Comparison of ENCODE assay signal across 1 cellular context in the genomic region with DNA sequence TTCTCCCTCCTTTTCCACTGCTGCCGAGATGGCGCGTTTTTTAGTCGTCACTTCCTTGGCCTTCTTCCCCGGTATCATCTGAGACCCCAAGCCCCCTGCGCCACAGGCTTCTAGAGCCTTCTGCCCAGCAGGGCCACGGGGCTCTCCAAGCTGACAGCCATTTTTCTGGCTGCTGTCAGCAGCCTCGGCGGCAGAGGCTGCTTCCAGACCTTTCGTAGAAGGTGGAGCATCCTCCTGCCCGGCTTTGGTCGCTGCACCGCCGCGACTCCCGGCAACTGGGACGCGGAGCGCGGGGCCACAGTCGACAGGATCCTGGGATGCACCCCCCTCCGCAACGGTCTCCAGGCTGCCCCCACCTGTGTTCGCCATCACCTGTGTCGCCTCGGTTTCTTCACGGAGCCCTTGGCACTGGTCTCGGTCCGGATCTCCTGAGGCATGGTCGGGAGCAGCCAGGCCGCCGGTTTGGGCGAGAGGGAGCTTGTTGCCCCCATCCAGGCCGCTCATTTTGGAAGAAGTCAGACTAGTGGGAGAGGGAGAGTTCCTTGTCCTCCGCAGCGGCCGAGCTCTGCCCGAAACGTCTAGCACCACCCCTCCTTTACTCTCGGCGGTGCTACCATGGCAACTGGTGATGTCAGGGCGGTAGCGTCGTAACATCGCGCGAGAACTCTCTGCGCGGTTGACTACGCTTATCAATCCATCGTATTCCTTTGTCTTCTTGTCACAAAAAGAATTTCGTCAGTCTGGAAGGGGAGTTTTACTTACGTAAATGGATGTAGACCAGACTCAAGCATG.
TF ChIP-seq lines count a peak whose summit lies in the region.

A gene (minus strand): TSS at position 571 of the 792 bp plus-strand sequence. CDS start 67 bp downstream, at position 504.

TF ChIP-seq in K562, 482 proteins besides CTCF, POLR2A, EP300 and RAD21 (continued from another document and continues in another):
- TF ChIP-seq, protein P1, sequence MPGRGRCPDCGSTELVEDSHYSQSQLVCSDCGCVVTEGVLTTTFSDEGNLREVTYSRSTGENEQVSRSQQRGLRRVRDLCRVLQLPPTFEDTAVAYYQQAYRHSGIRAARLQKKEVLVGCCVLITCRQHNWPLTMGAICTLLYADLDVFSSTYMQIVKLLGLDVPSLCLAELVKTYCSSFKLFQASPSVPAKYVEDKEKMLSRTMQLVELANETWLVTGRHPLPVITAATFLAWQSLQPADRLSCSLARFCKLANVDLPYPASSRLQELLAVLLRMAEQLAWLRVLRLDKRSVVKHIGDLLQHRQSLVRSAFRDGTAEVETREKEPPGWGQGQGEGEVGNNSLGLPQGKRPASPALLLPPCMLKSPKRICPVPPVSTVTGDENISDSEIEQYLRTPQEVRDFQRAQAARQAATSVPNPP (IDR thresholded peaks at IDR 0.05; ENCODE audit: borderline replicate concordance, insufficient read depth, insufficient read length): no peak
- TF ChIP-seq KDM2B (CRISPR knock-in tag; IDR thresholded peaks at IDR 0.05) (no peak), TAF15 (IDR thresholded peaks at IDR 0.05; ENCODE audit: low read depth, low read length) (no peak), NCOA4 (IDR thresholded peaks at IDR 0.05; ENCODE audit: partially characterized antibody) (no peak), ZNF76 (CRISPR knock-in tag; IDR thresholded peaks at IDR 0.05; ENCODE audit: borderline replicate concordance) (no peak), LCOR (CRISPR knock-in tag; IDR thresholded peaks at IDR 0.05) (0 out of 2 replicates have a peak, but pooled peaks have one; percentile 55), ZNF668 (CRISPR knock-in tag; IDR thresholded peaks at IDR 0.05) (no peak), ZNF239 (CRISPR knock-in tag; IDR thresholded peaks at IDR 0.05) (no peak), PHB (CRISPR knock-in tag; IDR thresholded peaks at IDR 0.05) (no peak), ZNF444 (CRISPR knock-in tag; IDR thresholded peaks at IDR 0.05) (no peak), ZNF57 (CRISPR knock-in tag; IDR thresholded peaks at IDR 0.05) (no peak), BDP1 (IDR thresholded peaks at IDR 0.05; ENCODE audit: insufficient read depth, insufficient read length) (no peak), ZNF217 (CRISPR knock-in tag; IDR thresholded peaks at IDR 0.05) (no peak), PRMT5 (CRISPR knock-in tag; IDR thresholded peaks at IDR 0.05) (no peak), PRPF4 (IDR thresholded peaks at IDR 0.05; ENCODE audit: insufficient read depth, low read depth, low read length, poor library complexity, severe bottlenecking) (no peak), SMAD1 (IDR thresholded peaks at IDR 0.05; ENCODE audit: low read depth, low read length, partially characterized antibody) (no peak), ZNF282 (CRISPR knock-in tag; IDR thresholded peaks at IDR 0.05) (no peak), ETV5 (CRISPR knock-in tag; IDR thresholded peaks at IDR 0.05; ENCODE audit: low read depth) (no peak), OTX1 (CRISPR knock-in tag; IDR thresholded peaks at IDR 0.05) (0 out of 2 replicates have a peak, but pooled peaks have one; percentile 70), CCAR2 (IDR thresholded peaks at IDR 0.05; ENCODE audit: low read depth, low read length) (no peak), POLR3A (IDR thresholded peaks at IDR 0.05; ENCODE audit: borderline replicate concordance, extremely low read depth, insufficient read depth, insufficient read length) (no peak), STAT5B (CRISPR knock-in tag; IDR thresholded peaks at IDR 0.05) (no peak), ZNF583 (CRISPR knock-in tag; IDR thresholded peaks at IDR 0.05) (0 out of 2 replicates have a peak, but pooled peaks have one; percentile 13), DIDO1 (tag; IDR thresholded peaks at IDR 0.05; ENCODE audit: low read depth) (0 out of 2 replicates have a peak, but pooled peaks have one; percentile 26), XRCC4 (IDR thresholded peaks at IDR 0.05; ENCODE audit: extremely low read depth, insufficient read depth, insufficient read length) (no peak), TAF1 (IDR thresholded peaks at IDR 0.05; ENCODE audit: control insufficient read depth, extremely low read depth, insufficient read depth, low read length, severe bottlenecking) (peak; percentile 52), RBM15 (IDR thresholded peaks at IDR 0.05; ENCODE audit: insufficient read depth, low read length) (no peak), HDAC1 (IDR thresholded peaks at IDR 0.05) (no peak; a peak in 1 of 4 replicates), ZNF778 (CRISPR knock-in tag; IDR thresholded peaks at IDR 0.05) (no peak), KAT8 (IDR thresholded peaks at IDR 0.05; ENCODE audit: low read depth) (no peak), SNRNP70 (optimal IDR thresholded peaks at IDR 0.05; ENCODE audit: low read depth, low read length) (no peak), NRF1 (conservative IDR thresholded peaks at IDR 0.05 in 1 of 2, IDR thresholded peaks at IDR 0.05 in 1 of 2) (peak; percentile 77 to 80), ARID2 (IDR thresholded peaks at IDR 0.05) (no peak), PHF20 (IDR thresholded peaks at IDR 0.05; ENCODE audit: partially characterized antibody) (peak; percentile 93), BCOR (IDR thresholded peaks at IDR 0.05) (no peak), FOXA3 (CRISPR knock-in tag; conservative IDR thresholded peaks at IDR 0.05 in 1 of 2, IDR thresholded peaks at IDR 0.05 in 1 of 2) (no peak), TCF7 (IDR thresholded peaks at IDR 0.05; ENCODE audit: borderline replicate concordance) (no peak), SPI1 (IDR thresholded peaks at IDR 0.05; ENCODE audit: borderline replicate concordance, low read depth, low read length) (no peak), ZNF384 (IDR thresholded peaks at IDR 0.05; ENCODE audit: low read depth, low read length) (no peak), ZNF263 (CRISPR knock-in tag; IDR thresholded peaks at IDR 0.05; ENCODE audit: borderline replicate concordance) (no peak), JUN (IDR thresholded peaks at IDR 0.05; ENCODE audit: borderline replicate concordance, low read depth, low read length) (peak; percentile 44; the same call in 1 of the 2 replicates), JUN (CRISPR knock-in tag; IDR thresholded peaks at IDR 0.05; ENCODE audit: borderline replicate concordance) (no peak), LEF1 (IDR thresholded peaks at IDR 0.05) (no peak), ZNF133 (CRISPR knock-in tag; IDR thresholded peaks at IDR 0.05) (no peak), ZBTB1 (CRISPR knock-in tag; IDR thresholded peaks at IDR 0.05; ENCODE audit: borderline replicate concordance, low read depth) (no peak), ZNF354B (CRISPR knock-in tag; IDR thresholded peaks at IDR 0.05) (no peak), HCFC1 (IDR thresholded peaks at IDR 0.05; ENCODE audit: low read depth, low read length) (no peak; the same call in 1 of the 2 replicates), ESRRA (IDR thresholded peaks at IDR 0.05; ENCODE audit: borderline replicate concordance, low read depth) (no peak), FOXK1 (CRISPR knock-in tag; IDR thresholded peaks at IDR 0.05; ENCODE audit: borderline replicate concordance) (no peak), MYC (IDR thresholded peaks at IDR 0.05; ENCODE audit: low read depth, low read length) (peak; percentile 11; the same call in 1 of the 2 replicates), MYC (CRISPR knock-in tag; IDR thresholded peaks at IDR 0.05; ENCODE audit: borderline replicate concordance, low read depth) (no peak)
- TF ChIP-seq, protein P2, sequence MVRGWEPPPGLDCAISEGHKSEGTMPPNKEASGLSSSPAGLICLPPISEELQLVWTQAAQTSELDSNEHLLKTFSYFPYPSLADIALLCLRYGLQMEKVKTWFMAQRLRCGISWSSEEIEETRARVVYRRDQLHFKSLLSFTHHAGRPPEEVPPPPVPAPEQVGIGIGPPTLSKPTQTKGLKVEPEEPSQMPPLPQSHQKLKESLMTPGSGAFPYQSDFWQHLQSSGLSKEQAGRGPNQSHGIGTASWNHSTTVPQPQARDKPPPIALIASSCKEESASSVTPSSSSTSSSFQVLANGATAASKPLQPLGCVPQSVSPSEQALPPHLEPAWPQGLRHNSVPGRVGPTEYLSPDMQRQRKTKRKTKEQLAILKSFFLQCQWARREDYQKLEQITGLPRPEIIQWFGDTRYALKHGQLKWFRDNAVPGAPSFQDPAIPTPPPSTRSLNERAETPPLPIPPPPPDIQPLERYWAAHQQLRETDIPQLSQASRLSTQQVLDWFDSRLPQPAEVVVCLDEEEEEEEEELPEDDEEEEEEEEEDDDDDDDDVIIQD (CRISPR knock-in tag; IDR thresholded peaks at IDR 0.05): no peak
- TF ChIP-seq, protein P3, sequence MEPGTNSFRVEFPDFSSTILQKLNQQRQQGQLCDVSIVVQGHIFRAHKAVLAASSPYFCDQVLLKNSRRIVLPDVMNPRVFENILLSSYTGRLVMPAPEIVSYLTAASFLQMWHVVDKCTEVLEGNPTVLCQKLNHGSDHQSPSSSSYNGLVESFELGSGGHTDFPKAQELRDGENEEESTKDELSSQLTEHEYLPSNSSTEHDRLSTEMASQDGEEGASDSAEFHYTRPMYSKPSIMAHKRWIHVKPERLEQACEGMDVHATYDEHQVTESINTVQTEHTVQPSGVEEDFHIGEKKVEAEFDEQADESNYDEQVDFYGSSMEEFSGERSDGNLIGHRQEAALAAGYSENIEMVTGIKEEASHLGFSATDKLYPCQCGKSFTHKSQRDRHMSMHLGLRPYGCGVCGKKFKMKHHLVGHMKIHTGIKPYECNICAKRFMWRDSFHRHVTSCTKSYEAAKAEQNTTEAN (CRISPR knock-in tag; IDR thresholded peaks at IDR 0.05): no peak
- TF ChIP-seq, protein P4, sequence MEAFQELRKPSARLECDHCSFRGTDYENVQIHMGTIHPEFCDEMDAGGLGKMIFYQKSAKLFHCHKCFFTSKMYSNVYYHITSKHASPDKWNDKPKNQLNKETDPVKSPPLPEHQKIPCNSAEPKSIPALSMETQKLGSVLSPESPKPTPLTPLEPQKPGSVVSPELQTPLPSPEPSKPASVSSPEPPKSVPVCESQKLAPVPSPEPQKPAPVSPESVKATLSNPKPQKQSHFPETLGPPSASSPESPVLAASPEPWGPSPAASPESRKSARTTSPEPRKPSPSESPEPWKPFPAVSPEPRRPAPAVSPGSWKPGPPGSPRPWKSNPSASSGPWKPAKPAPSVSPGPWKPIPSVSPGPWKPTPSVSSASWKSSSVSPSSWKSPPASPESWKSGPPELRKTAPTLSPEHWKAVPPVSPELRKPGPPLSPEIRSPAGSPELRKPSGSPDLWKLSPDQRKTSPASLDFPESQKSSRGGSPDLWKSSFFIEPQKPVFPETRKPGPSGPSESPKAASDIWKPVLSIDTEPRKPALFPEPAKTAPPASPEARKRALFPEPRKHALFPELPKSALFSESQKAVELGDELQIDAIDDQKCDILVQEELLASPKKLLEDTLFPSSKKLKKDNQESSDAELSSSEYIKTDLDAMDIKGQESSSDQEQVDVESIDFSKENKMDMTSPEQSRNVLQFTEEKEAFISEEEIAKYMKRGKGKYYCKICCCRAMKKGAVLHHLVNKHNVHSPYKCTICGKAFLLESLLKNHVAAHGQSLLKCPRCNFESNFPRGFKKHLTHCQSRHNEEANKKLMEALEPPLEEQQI (IDR thresholded peaks at IDR 0.05): peak; percentile 86
- TF ChIP-seq, protein P5, sequence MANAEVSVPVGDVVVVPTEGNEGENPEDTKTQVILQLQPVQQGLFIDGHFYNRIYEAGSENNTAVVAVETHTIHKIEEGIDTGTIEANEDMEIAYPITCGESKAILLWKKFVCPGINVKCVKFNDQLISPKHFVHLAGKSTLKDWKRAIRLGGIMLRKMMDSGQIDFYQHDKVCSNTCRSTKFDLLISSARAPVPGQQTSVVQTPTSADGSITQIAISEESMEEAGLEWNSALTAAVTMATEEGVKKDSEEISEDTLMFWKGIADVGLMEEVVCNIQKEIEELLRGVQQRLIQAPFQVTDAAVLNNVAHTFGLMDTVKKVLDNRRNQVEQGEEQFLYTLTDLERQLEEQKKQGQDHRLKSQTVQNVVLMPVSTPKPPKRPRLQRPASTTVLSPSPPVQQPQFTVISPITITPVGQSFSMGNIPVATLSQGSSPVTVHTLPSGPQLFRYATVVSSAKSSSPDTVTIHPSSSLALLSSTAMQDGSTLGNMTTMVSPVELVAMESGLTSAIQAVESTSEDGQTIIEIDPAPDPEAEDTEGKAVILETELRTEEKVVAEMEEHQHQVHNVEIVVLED (CRISPR knock-in tag; IDR thresholded peaks at IDR 0.05): no peak
- TF ChIP-seq, protein P6, sequence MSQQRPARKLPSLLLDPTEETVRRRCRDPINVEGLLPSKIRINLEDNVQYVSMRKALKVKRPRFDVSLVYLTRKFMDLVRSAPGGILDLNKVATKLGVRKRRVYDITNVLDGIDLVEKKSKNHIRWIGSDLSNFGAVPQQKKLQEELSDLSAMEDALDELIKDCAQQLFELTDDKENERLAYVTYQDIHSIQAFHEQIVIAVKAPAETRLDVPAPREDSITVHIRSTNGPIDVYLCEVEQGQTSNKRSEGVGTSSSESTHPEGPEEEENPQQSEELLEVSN (IDR thresholded peaks at IDR 0.05; ENCODE audit: borderline replicate concordance in 1 of 2, extremely low read depth in 1 of 2, insufficient read depth in 1 of 2, insufficient read length in 1 of 2, low read depth in 1 of 2, low read length in 1 of 2, poor library complexity in 1 of 2, severe bottlenecking in 1 of 2): no peak
- TF ChIP-seq, protein P7, sequence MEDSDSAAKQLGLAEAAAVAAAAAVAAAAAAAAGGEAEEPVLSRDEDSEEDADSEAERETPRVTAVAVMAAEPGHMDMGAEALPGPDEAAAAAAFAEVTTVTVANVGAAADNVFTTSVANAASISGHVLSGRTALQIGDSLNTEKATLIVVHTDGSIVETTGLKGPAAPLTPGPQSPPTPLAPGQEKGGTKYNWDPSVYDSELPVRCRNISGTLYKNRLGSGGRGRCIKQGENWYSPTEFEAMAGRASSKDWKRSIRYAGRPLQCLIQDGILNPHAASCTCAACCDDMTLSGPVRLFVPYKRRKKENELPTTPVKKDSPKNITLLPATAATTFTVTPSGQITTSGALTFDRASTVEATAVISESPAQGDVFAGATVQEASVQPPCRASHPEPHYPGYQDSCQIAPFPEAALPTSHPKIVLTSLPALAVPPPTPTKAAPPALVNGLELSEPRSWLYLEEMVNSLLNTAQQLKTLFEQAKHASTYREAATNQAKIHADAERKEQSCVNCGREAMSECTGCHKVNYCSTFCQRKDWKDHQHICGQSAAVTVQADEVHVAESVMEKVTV (CRISPR knock-in tag; IDR thresholded peaks at IDR 0.05): no peak
- TF ChIP-seq, protein P8, sequence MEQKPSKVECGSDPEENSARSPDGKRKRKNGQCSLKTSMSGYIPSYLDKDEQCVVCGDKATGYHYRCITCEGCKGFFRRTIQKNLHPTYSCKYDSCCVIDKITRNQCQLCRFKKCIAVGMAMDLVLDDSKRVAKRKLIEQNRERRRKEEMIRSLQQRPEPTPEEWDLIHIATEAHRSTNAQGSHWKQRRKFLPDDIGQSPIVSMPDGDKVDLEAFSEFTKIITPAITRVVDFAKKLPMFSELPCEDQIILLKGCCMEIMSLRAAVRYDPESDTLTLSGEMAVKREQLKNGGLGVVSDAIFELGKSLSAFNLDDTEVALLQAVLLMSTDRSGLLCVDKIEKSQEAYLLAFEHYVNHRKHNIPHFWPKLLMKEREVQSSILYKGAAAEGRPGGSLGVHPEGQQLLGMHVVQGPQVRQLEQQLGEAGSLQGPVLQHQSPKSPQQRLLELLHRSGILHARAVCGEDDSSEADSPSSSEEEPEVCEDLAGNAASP (IDR thresholded peaks at IDR 0.05): no peak
- TF ChIP-seq, protein P9, sequence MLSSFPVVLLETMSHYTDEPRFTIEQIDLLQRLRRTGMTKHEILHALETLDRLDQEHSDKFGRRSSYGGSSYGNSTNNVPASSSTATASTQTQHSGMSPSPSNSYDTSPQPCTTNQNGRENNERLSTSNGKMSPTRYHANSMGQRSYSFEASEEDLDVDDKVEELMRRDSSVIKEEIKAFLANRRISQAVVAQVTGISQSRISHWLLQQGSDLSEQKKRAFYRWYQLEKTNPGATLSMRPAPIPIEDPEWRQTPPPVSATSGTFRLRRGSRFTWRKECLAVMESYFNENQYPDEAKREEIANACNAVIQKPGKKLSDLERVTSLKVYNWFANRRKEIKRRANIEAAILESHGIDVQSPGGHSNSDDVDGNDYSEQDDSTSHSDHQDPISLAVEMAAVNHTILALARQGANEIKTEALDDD (IDR thresholded peaks at IDR 0.05): no peak
